ENCODE assay signal across 19 cellular contexts in the genomic region with DNA sequence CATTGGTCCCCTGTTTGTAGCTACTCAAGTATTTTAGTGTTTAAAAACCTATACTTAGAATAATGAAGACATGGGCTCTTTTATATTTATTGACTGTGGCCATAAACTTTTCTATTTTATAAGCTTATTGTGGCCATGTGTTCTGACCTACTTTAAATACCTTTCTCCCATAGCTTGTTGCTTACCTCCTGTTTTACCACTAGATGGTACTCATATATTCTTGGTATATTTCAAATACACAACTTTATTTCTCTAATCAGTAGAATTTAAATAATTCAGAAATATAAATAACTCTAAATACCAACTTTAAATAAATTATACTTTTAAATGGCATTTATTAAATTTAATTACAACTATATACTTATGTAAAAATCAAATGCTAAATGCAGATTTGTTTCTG.
DNase-seq lines count a peak whose midpoint lies in the region; ATAC-seq, FAIRE-seq and TF ChIP-seq lines count a peak whose summit lies in the region.
"Had no signal": no experiment of that assay in that cellular context is flagged by ENCODE, and none has a peak within 500 bp of the region (broad histone marks: within the 10 kb centered on the region; RNA-seq: fewer than 3 reads in every experiment).

No MANE protein-coding gene starts in this region.

- H3K27me3 ChIP-seq in hepatocyte: no peaks in the 10 kb centered on the region
- H3K27me3 ChIP-seq: dorsolateral prefrontal cortex had no signal

- no peaks in the 10 kb centered on the region for H3K79me2 ChIP-seq in hepatocyte

- no peak overlapping the region for H3K27ac Mint-ChIP-seq in CD14-positive monocyte
- H3K27ac Mint-ChIP-seq: activated naive CD8-positive, alpha-beta T cell treated with anti-CD3 and anti-CD28 coated beads for 36 hours; B cell had no signal

- no peaks in the 10 kb centered on the region for H4K20me1 ChIP-seq in hepatocyte (ENCODE audit: insufficient read depth, poor library complexity, severe bottlenecking)

- no peak overlapping the region for H3K4me3 Mint-ChIP-seq in CD14-positive monocyte
- H3K4me3 Mint-ChIP-seq: activated naive CD8-positive, alpha-beta T cell treated with anti-CD3 and anti-CD28 coated beads for 36 hours; B cell had no signal

- ATAC-seq in HG03175 (IDR thresholded peaks at IDR 0.05; ENCODE audit: unreplicated experiment): no peak
- ATAC-seq: left cardiac atrium had no signal

- no peak overlapping the region for H2AFZ ChIP-seq in hepatocyte

- no peak overlapping the region for H3K4me2 ChIP-seq in hepatocyte

- FAIRE-seq in A204.1 (lab: Jason Lieb, UNC) (peak; percentile 96), H54 (lab: Jason Lieb, UNC) (peak; percentile 48)
- FAIRE-seq: GM19239 had no signal

- H3K36me3 Mint-ChIP-seq in CD14-positive monocyte: no peaks in the 10 kb centered on the region
- H3K36me3 Mint-ChIP-seq: activated naive CD8-positive, alpha-beta T cell treated with anti-CD3 and anti-CD28 coated beads for 36 hours had no signal

- TF ChIP-seq CTCF in RWPE1 (conservative IDR thresholded peaks at IDR 0.05; ENCODE audit: low read depth) (peak; percentile 40), hepatocyte (IDR thresholded peaks at IDR 0.05; ENCODE audit: poor library complexity) (peak; percentile 44), CD14-positive monocyte (IDR thresholded peaks at IDR 0.05) (no peak)

- no peaks in the 10 kb centered on the region for H3K36me3 ChIP-seq in hepatocyte (replicated peaks; ENCODE audit: insufficient read depth, low read depth)
- H3K36me3 ChIP-seq: WERI-Rb-1 had no signal

- no peaks in the 10 kb centered on the region for H3K9me3 ChIP-seq in hepatocyte (ENCODE audit: low read depth)

- no peak overlapping the region for H3K4me3 ChIP-seq in hepatocyte
- H3K4me3 ChIP-seq: dorsolateral prefrontal cortex had no signal

- POLR2A ChIA-PET in RWPE1 (lab: Yijun Ruan, JAX; ENCODE audit: low non-redundant PET): no interaction called here

- H3K4me1 ChIP-seq in hepatocyte (ENCODE audit: insufficient read depth): no peaks in the 10 kb centered on the region

- intact Hi-C loops in CD14-positive monocyte (cut with micrococcal nuclease): no loop called here

- H3K9me2 ChIP-seq in hepatocyte (replicated peaks; ENCODE audit: insufficient read depth): no peaks in the 10 kb centered on the region

- peaks cover 0 to 3% (median 0%) of the 10 kb centered on the region in 7 donors for H3K9me3 Mint-ChIP-seq in CD14-positive monocyte

- TF ChIP-seq POLR2A in H54 (IDR thresholded peaks at IDR 0.05; ENCODE audit: low read depth, low read length): no peak
- no peak for TF ChIP-seq POLR2A in erythroblast (IDR thresholded peaks at IDR 0.05; ENCODE audit: low read length)

- H3K27ac ChIP-seq in RWPE1: no peak overlapping the region
- no peak overlapping the region for H3K27ac ChIP-seq in hepatocyte
- H3K27ac ChIP-seq: dorsolateral prefrontal cortex, WERI-Rb-1 had no signal

- no peaks in the 10 kb centered on the region for H3K4me1 Mint-ChIP-seq in CD14-positive monocyte
- H3K4me1 Mint-ChIP-seq: activated naive CD8-positive, alpha-beta T cell treated with anti-CD3 and anti-CD28 coated beads for 36 hours; B cell had no signal

- CTCF ChIA-PET in RWPE1 (lab: Yijun Ruan, JAX): interaction anchor here (0.7 to 2.1 kb wide), 3 partner anchors 104 to 1350 kb away, joined by 3 to 8 read pairs (median 7); no protein-coding TSS in a partner anchor

- H3K27me3 Mint-ChIP-seq in CD14-positive monocyte (ENCODE audit: low read depth in 3 of 3): no peaks in the 10 kb centered on the region
- H3K27me3 Mint-ChIP-seq: activated naive CD8-positive, alpha-beta T cell treated with anti-CD3 and anti-CD28 coated beads for 36 hours; B cell had no signal

- DNase-seq in H54 (ENCODE audit: insufficient read length, low spot score) (no peak), RWPE1 (ENCODE audit: low spot score) (peak; percentile 10), hepatocyte (ENCODE audit: low spot score) (no peak), erythroblast (lab: John Stamatoyannopoulos, UW) (no peak), GDM1 (lab: John Stamatoyannopoulos, UW) (no peak), CD14-positive monocyte (ENCODE audit: low spot score) (no peak)
- DNase-seq: activated naive CD8-positive, alpha-beta T cell treated with anti-CD3 and anti-CD28 coated beads for 36 hours; DMS 273 treated with DMSO at 0.1 percent for 48 hours; dorsolateral prefrontal cortex; hypothalamus; left cardiac atrium; NCI-H1092; occipital lobe; stimulated activated CD4-positive, alpha-beta T cell treated with anti-CD3 and anti-CD28 coated beads, Interleukin-2, amount 100 ng/mL, for 48 hours; WERI-Rb-1 had no signal
